ENCODE assay signal across 1 cellular context in the genomic region with DNA sequence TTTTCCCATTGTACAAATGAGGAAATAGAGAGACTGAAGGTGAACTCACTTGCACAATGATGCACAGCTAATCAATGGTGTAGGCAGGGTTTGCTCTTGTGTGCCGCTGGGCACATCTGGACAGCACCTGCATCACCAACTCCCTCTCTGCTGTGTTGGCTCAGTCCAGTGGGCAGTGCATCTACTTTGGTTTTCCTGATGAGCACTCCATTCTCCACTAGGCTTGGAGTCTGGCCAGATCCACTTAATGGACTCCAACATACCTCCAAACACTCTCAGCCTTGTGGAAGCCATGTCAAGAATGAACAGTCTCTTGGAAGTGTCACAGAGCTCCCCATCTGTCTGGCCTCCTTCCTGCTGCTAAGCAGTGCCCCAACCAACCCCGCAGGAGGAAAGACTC.
TF ChIP-seq lines count a peak whose summit lies in the region.

No MANE protein-coding gene starts in this region.

TF ChIP-seq in SK-N-SH treated with all-trans-retinoic acid at 6 μM for 48 hours, 23 proteins besides CTCF, POLR2A, EP300 and RAD21 (continued from another document):
- TF ChIP-seq PATZ1 (CRISPR knock-in tag; IDR thresholded peaks at IDR 0.05; ENCODE audit: borderline replicate concordance) (no peak), ZFP30 (CRISPR knock-in tag; IDR thresholded peaks at IDR 0.05) (no peak), CREB5 (CRISPR knock-in tag; IDR thresholded peaks at IDR 0.05; ENCODE audit: low read depth) (no peak), ZNF70 (CRISPR knock-in tag; IDR thresholded peaks at IDR 0.05) (no peak), CSDC2 (CRISPR knock-in tag; IDR thresholded peaks at IDR 0.05) (no peak), ESRRG (CRISPR knock-in tag; IDR thresholded peaks at IDR 0.05) (no peak), ZFP3 (CRISPR knock-in tag; IDR thresholded peaks at IDR 0.05) (no peak), RARB (CRISPR knock-in tag; IDR thresholded peaks at IDR 0.05) (no peak), PPARA (CRISPR knock-in tag; IDR thresholded peaks at IDR 0.05; ENCODE audit: borderline replicate concordance) (no peak), SNAI2 (CRISPR knock-in tag; IDR thresholded peaks at IDR 0.05) (no peak), ZNF8 (CRISPR knock-in tag; IDR thresholded peaks at IDR 0.05) (no peak)
